Comparison of ENCODE assay signal across 8 cellular contexts in genomic region chr2:105744909-105745853, GRCh38. TPM values are rescaled to one million over a fixed set of nuclear protein-coding genes. Genes with fewer than 3 reads are reported as not detected.
DNase-seq lines count a peak whose midpoint lies in the region; ATAC-seq and TF ChIP-seq lines count a peak whose summit lies in the region.

NCK2 (plus strand) TSS chr2:105744912; CDS start chr2:105855064, 110,152 bp downstream.

- H3K9me3 ChIP-seq in uterus, result no peaks in the 10 kb centered on the region

- H3K27ac ChIP-seq in HL-60 (replicated peaks), result peak within 1 kb of the TSS; percentile 65
- H3K27ac ChIP-seq in epithelial cell of prostate, result peak within 1 kb of the TSS; percentile 65
- H3K27ac ChIP-seq in uterus, result peak within 1 kb of the TSS; percentile 92 to 94

- intact Hi-C loops in uterus (cut with DNase I; ENCODE audit: low total_unique reads), result loop anchor here (10.0 kb wide), 1 partner anchor 450 kb away; the partner anchor contains the start of gene UXS1

- no peak for TF ChIP-seq POLR2A in uterus (IDR thresholded peaks at IDR 0.05)

- no peaks in the 10 kb centered on the region for H3K27me3 ChIP-seq in GM06990 (replicated peaks; ENCODE audit: control insufficient read depth, insufficient read depth, low read length)
- no peaks in the 10 kb centered on the region for H3K27me3 ChIP-seq in HL-60 (ENCODE audit: insufficient read depth, poor library complexity, severe bottlenecking)
- no peaks in the 10 kb centered on the region for H3K27me3 ChIP-seq in uterus

- H3K4me3 ChIP-seq in GM06990 (replicated peaks; ENCODE audit: low read depth, low read length) (peak within 1 kb of the TSS; percentile 78), HL-60 (replicated peaks; ENCODE audit: insufficient read depth, low read length) (peak within 1 kb of the TSS; percentile 58), uterus (peak within 1 kb of the TSS; percentile 65 to 95)

- ATAC-seq in GM21367 (IDR thresholded peaks at IDR 0.05; ENCODE audit: unreplicated experiment), result peak; percentile 10

- H3K4me1 ChIP-seq in uterus, result peaks cover 0 to 8% of the 10 kb centered on the region in 2 donors

- TF ChIP-seq CTCF in GM06990 (IDR thresholded peaks at IDR 0.05; ENCODE audit: insufficient read depth, low read length, poor library complexity, severe bottlenecking) (no peak), HL-60 (IDR thresholded peaks at IDR 0.05; ENCODE audit: insufficient read depth, low read length) (no peak), uterus (IDR thresholded peaks at IDR 0.05) (peak in 2 of 4 experiments; percentile 12 to 22)

- in situ Hi-C loops in KBM-7 (cut with MboI; ENCODE audit: low pct_unique_long_range_greater_than_20kb, low sequenced_read_pairs), result no loop called here

- DNase-seq in GM06990 (ENCODE audit: extremely low read depth, insufficient read length) (peak; percentile 50), HL-60 (ENCODE audit: low read depth in 1 of 2, low spot score in 1 of 2) (no peak), epithelial cell of prostate (ENCODE audit: low read depth, low spot score) (no peak), mucosa of gallbladder (ENCODE audit: low spot score) (no peak), uterus (peak in 1 of 2 donors; percentile 30), KBM-7 (no peak)
- peak; percentile 63 for DNase-seq in activated CD4-positive, CD25-positive, alpha-beta regulatory T cell treated with anti-CD3 and anti-CD28 coated beads, Interleukin-2, amount 50 U/mL, for 72 hours

- H3K36me3 ChIP-seq in GM06990 (ENCODE audit: control insufficient read depth, insufficient read depth, low read length) (no peaks in the 10 kb centered on the region), uterus (no peaks in the 10 kb centered on the region)

RNA-seq across cellular contexts. Expression of gene NCK2, which starts in this region (rescaled TPM):
- total RNA-seq in mucosa of gallbladder, result 160 TPM
- total RNA-seq in uterus, result 10 to 100 TPM; 14.7 to 47.5 (median 29.3) TPM

Comparison
In these comparisons a context has a peak if more than half of its experiments do, and no peak if none do; other contexts are left out.
1. DNase-seq: peak in GM06990 (single experiment) and activated CD4-positive, CD25-positive, alpha-beta regulatory T cell treated with anti-CD3 and anti-CD28 coated beads, Interleukin-2, amount 50 U/mL, for 72 hours (single experiment); none in HL-60 (0 of 2), epithelial cell of prostate (single experiment), mucosa of gallbladder (single experiment) and KBM-7 (single experiment).
2. Peak in every context shown above with its lines, with median percentiles within 50 percentile points of each other: H3K4me3 ChIP-seq and H3K27ac ChIP-seq.